1 cellular context compared by ENCODE assay signal in genomic region chr1:113928950-113929749, GRCh38.
TF ChIP-seq lines count a peak whose summit lies in the region.

Gene HIPK1 (plus strand): TSS chr1:113929324.

TF ChIP-seq in HepG2, 621 proteins besides CTCF, POLR2A, EP300 and RAD21 (continued from another document and continues in another):
- no peak for TF ChIP-seq ATF5 (CRISPR knock-in tag; IDR thresholded peaks at IDR 0.05; ENCODE audit: low read depth)
- no peak for TF ChIP-seq ZNF569 (CRISPR knock-in tag; IDR thresholded peaks at IDR 0.05; ENCODE audit: borderline replicate concordance)
- TF ChIP-seq FOXP1 (IDR thresholded peaks at IDR 0.05), result no peak
- TF ChIP-seq FOXP1 (CRISPR knock-in tag; IDR thresholded peaks at IDR 0.05), result peak; percentile 62; the same call in 1 of the 2 replicates
- no peak for TF ChIP-seq DDIT3 (CRISPR knock-in tag; IDR thresholded peaks at IDR 0.05)
- TF ChIP-seq PAXIP1 (CRISPR knock-in tag; conservative IDR thresholded peaks at IDR 0.05), result peak; percentile 85
- no peak for TF ChIP-seq SP1 (IDR thresholded peaks at IDR 0.05)
- peak; percentile 83 for TF ChIP-seq SP1 (CRISPR knock-in tag; IDR thresholded peaks at IDR 0.05)
- peak; percentile 74 for TF ChIP-seq POLR2G (IDR thresholded peaks at IDR 0.05; ENCODE audit: low read depth, low read length)
- peak; percentile 85 for TF ChIP-seq ISL2 (CRISPR knock-in tag; IDR thresholded peaks at IDR 0.05)
- TF ChIP-seq MAFK (conservative IDR thresholded peaks at IDR 0.05 in 1 of 2, IDR thresholded peaks at IDR 0.05 in 1 of 2; ENCODE audit: low read length in 2 of 2), result no peak
- TF ChIP-seq NFATC3 (CRISPR knock-in tag; IDR thresholded peaks at IDR 0.05), result no peak
- TF ChIP-seq ZNF710 (CRISPR knock-in tag; IDR thresholded peaks at IDR 0.05; ENCODE audit: borderline replicate concordance), result no peak; the same call in 1 of the 2 replicates
- peak; percentile 86 for TF ChIP-seq ATF1 (CRISPR knock-in tag; IDR thresholded peaks at IDR 0.05)
- no peak for TF ChIP-seq ZBTB26 (CRISPR knock-in tag; IDR thresholded peaks at IDR 0.05; ENCODE audit: borderline replicate concordance)
- no peak for TF ChIP-seq ZNF577 (CRISPR knock-in tag; IDR thresholded peaks at IDR 0.05; ENCODE audit: borderline replicate concordance, low read depth)
- TF ChIP-seq THAP7 (CRISPR knock-in tag; IDR thresholded peaks at IDR 0.05), result no peak
- no peak for TF ChIP-seq RELA (CRISPR knock-in tag; IDR thresholded peaks at IDR 0.05)
- TF ChIP-seq SNAPC5 (CRISPR knock-in tag; IDR thresholded peaks at IDR 0.05; ENCODE audit: borderline replicate concordance), result peak; percentile 68; the same call in 1 of the 2 replicates
- peak; percentile 57; the same call in 1 of the 2 replicates for TF ChIP-seq ZNF556 (CRISPR knock-in tag; IDR thresholded peaks at IDR 0.05; ENCODE audit: borderline replicate concordance)
- no peak for TF ChIP-seq ZNF260 (CRISPR knock-in tag; IDR thresholded peaks at IDR 0.05; ENCODE audit: borderline replicate concordance, low read depth)
- peak; percentile 92 for TF ChIP-seq ETV5 (CRISPR knock-in tag; IDR thresholded peaks at IDR 0.05; ENCODE audit: borderline replicate concordance)
- TF ChIP-seq ZNF160 (CRISPR knock-in tag; IDR thresholded peaks at IDR 0.05), result peak; percentile 78
- no peak; the same call in 1 of the 2 replicates for TF ChIP-seq ZSCAN9 (CRISPR knock-in tag; IDR thresholded peaks at IDR 0.05; ENCODE audit: borderline replicate concordance)
- TF ChIP-seq ZNF30 (CRISPR knock-in tag; IDR thresholded peaks at IDR 0.05), result no peak
- no peak for TF ChIP-seq ZNF383 (CRISPR knock-in tag; IDR thresholded peaks at IDR 0.05; ENCODE audit: borderline replicate concordance)
- TF ChIP-seq PRDM15 (CRISPR knock-in tag; IDR thresholded peaks at IDR 0.05), result 0 out of 2 replicates have a peak, but pooled peaks have one; percentile 14
- TF ChIP-seq SMAD1 (CRISPR knock-in tag; IDR thresholded peaks at IDR 0.05; ENCODE audit: borderline replicate concordance, low read depth), result no peak; the same call in 1 of the 2 replicates
- TF ChIP-seq NPAS2 (CRISPR knock-in tag; IDR thresholded peaks at IDR 0.05; ENCODE audit: borderline replicate concordance), result no peak
- no peak for TF ChIP-seq CSRNP2 (CRISPR knock-in tag; conservative IDR thresholded peaks at IDR 0.05; ENCODE audit: low read depth)
- no peak for TF ChIP-seq FOXC1 (CRISPR knock-in tag; IDR thresholded peaks at IDR 0.05; ENCODE audit: borderline replicate concordance)
- TF ChIP-seq MIER3 (CRISPR knock-in tag; IDR thresholded peaks at IDR 0.05; ENCODE audit: borderline replicate concordance), result peak; percentile 62; the same call in 1 of the 2 replicates
- TF ChIP-seq MAZ (IDR thresholded peaks at IDR 0.05; ENCODE audit: borderline replicate concordance, low read depth, low read length), result peak; percentile 97
- TF ChIP-seq MAZ (CRISPR knock-in tag; IDR thresholded peaks at IDR 0.05; ENCODE audit: low read depth), result peak; percentile 93
- peak; percentile 87 for TF ChIP-seq ZSCAN29 (CRISPR knock-in tag; conservative IDR thresholded peaks at IDR 0.05)
- no peak for TF ChIP-seq NFE2 (CRISPR knock-in tag; IDR thresholded peaks at IDR 0.05)
- TF ChIP-seq SMARCE1 (IDR thresholded peaks at IDR 0.05; ENCODE audit: borderline replicate concordance), result no peak
- 0 out of 2 replicates have a peak, but pooled peaks have one; percentile 52 for TF ChIP-seq KLF13 (CRISPR knock-in tag; IDR thresholded peaks at IDR 0.05)
- 0 out of 2 replicates have a peak, but pooled peaks have one; percentile 8 for TF ChIP-seq SKIL (CRISPR knock-in tag; IDR thresholded peaks at IDR 0.05; ENCODE audit: borderline replicate concordance)
- TF ChIP-seq ZNF292 (CRISPR knock-in tag; IDR thresholded peaks at IDR 0.05; ENCODE audit: borderline replicate concordance, low read depth), result no peak
- peak; percentile 60; the same call in 1 of the 2 replicates for TF ChIP-seq BRF2 (CRISPR knock-in tag; IDR thresholded peaks at IDR 0.05)
- TF ChIP-seq BRD4 (CRISPR knock-in tag; IDR thresholded peaks at IDR 0.05), result peak; percentile 81
- TF ChIP-seq MTA3 (CRISPR knock-in tag; IDR thresholded peaks at IDR 0.05), result no peak
- no peak; the same call in 1 of the 2 replicates for TF ChIP-seq ZIK1 (CRISPR knock-in tag; IDR thresholded peaks at IDR 0.05; ENCODE audit: borderline replicate concordance, low read depth)
- TF ChIP-seq KMT2A (CRISPR knock-in tag; IDR thresholded peaks at IDR 0.05), result peak; percentile 65
- TF ChIP-seq KMT2B (CRISPR knock-in tag; IDR thresholded peaks at IDR 0.05), result peak; percentile 87
- peak; percentile 36; the same call in 1 of the 2 replicates for TF ChIP-seq SOX5 (CRISPR knock-in tag; IDR thresholded peaks at IDR 0.05; ENCODE audit: borderline replicate concordance)
- no peak; a peak in 1 of 4 replicates for TF ChIP-seq NR2F1 (CRISPR knock-in tag; IDR thresholded peaks at IDR 0.05)
- no peak for TF ChIP-seq ATM (IDR thresholded peaks at IDR 0.05; ENCODE audit: borderline replicate concordance)
- peak; percentile 57; the same call in 1 of the 2 replicates for TF ChIP-seq CC2D1A (CRISPR knock-in tag; IDR thresholded peaks at IDR 0.05)
